In genomic region chrX:48667504-48667903, GRCh38 we compare ENCODE assay signal across 24 cellular contexts.
"Had no signal": no experiment of that assay in that cellular context is flagged by ENCODE, and none has a peak within 500 bp of the region (broad histone marks: within the 10 kb centered on the region; RNA-seq: fewer than 3 reads in every experiment).

No MANE protein-coding gene starts in this region.

- H3K27me3 ChIP-seq: ovary, upper lobe of left lung had no signal

- H3K4me1 ChIP-seq: prostate gland, upper lobe of left lung had no signal

- DNase-seq: activated CD4-positive, alpha-beta memory T cell treated with anti-CD3 and anti-CD28 coated beads, Interleukin-2, amount 10 ng/mL, durations not matched to agents 7 days and 5 days; activated CD4-positive, alpha-beta T cell treated with anti-CD3 and anti-CD28 coated beads, Interleukin-2, amount 10 ng/mL, durations not matched to agents 7 days and 5 days; activated CD8-positive, alpha-beta memory T cell treated with anti-CD3 and anti-CD28 coated beads, Interleukin-2, amount 50 U/mL, for 48 hours; activated gamma-delta T cell; activated naive CD8-positive, alpha-beta T cell treated with anti-CD3 and anti-CD28 coated beads, Interleukin-2, amount 50 U/mL, for 24 hours; activated T-cell treated with anti-CD3 and anti-CD28 coated beads, Interleukin-2, amount 50 U/mL, for 24 hours; amygdala; central memory CD4-positive, alpha-beta T cell; endodermal cell; head of caudate nucleus; hippocampal formation; left cardiac atrium; left ventricle myocardium superior; mammary epithelial cell; nephron progenitor cell; ovary; retina; stimulated activated CD4-positive, alpha-beta T cell treated with anti-CD3 and anti-CD28 coated beads, Interleukin-12 subunit alpha, Interleukin-12 subunit beta, amount 100 ng/mL, for 4 hours; stimulated activated CD4-positive, alpha-beta T cell treated with anti-CD3 and anti-CD28 coated beads, Interleukin-4, amount 100 ng/mL, for 1 hour; T-helper 9 cell; upper lobe of left lung; WERI-Rb-1 had no signal

- H3K27ac ChIP-seq: ovary, prostate gland, skin epidermis, upper lobe of left lung, WERI-Rb-1 had no signal

- H3K36me3 ChIP-seq: ovary, prostate gland, upper lobe of left lung, WERI-Rb-1 had no signal

- H3K9me3 ChIP-seq: ovary, prostate gland, upper lobe of left lung had no signal

- H3K4me3 ChIP-seq: ovary, prostate gland, skin epidermis, upper lobe of left lung had no signal
